Comparison of ENCODE assay signal across 8 cellular contexts in genomic region chr11:57667715-57668466, GRCh38.
DNase-seq lines count a peak whose midpoint lies in the region; ATAC-seq and TF ChIP-seq lines count a peak whose summit lies in the region.

TSS of gene ZDHHC5 (plus strand) at chr11:57668114. CDS start at chr11:57673091, 4,977 bp downstream.

- H3K4me1 Mint-ChIP-seq in central memory CD8-positive, alpha-beta T cell: peaks cover 53% of the 10 kb centered on the region

- H3K36me3 Mint-ChIP-seq in central memory CD8-positive, alpha-beta T cell (ENCODE audit: insufficient read depth): peaks cover 36% of the 10 kb centered on the region

- ATAC-seq in GM19023 (IDR thresholded peaks at IDR 0.05; ENCODE audit: unreplicated experiment) (peak; percentile 84), HG03280 (IDR thresholded peaks at IDR 0.05; ENCODE audit: unreplicated experiment) (peak; percentile 86)
- peak; percentile 89 for ATAC-seq in central memory CD8-positive, alpha-beta T cell (replicated peaks; ENCODE audit: extremely low read depth, poor library complexity, severe bottlenecking)

- peak within 1 kb of the TSS; percentile 99 for H3K27ac Mint-ChIP-seq in central memory CD8-positive, alpha-beta T cell (ENCODE audit: low read depth)

- TF ChIP-seq CTCF in AG09319 (IDR thresholded peaks at IDR 0.05; ENCODE audit: low read depth, low read length): peak; percentile 10

- H3K4me3 Mint-ChIP-seq in central memory CD8-positive, alpha-beta T cell: peak within 1 kb of the TSS; percentile 100

- H3K9me3 Mint-ChIP-seq in central memory CD8-positive, alpha-beta T cell: no peaks in the 10 kb centered on the region

- no peaks in the 10 kb centered on the region for H3K27me3 Mint-ChIP-seq in central memory CD8-positive, alpha-beta T cell

- peak; percentile 100 for DNase-seq in AG09319 (ENCODE audit: extremely low read depth, low read depth)
- peak; percentile 98 to 99 for DNase-seq in NCI-H446 (lab: John Stamatoyannopoulos, UW)
- peak; percentile 100 for DNase-seq in activated CD4-positive, CD25-positive, alpha-beta regulatory T cell treated with anti-CD3 and anti-CD28 coated beads, Interleukin-2, amount 50 U/mL, for 16 hours (ENCODE audit: low read depth, low spot score)
- peak; percentile 97 to 100 for DNase-seq in central memory CD8-positive, alpha-beta T cell (ENCODE audit: low spot score in 2 of 2)
- peak; percentile 100 for DNase-seq in islet precursor cell
- peak; percentile 97 to 100 (median 99) for DNase-seq in stimulated activated CD4-positive, alpha-beta T cell treated with anti-CD3 and anti-CD28 coated beads, Interleukin-12 subunit alpha, Interleukin-12 subunit beta, amount 100 ng/mL, for 48 hours (ENCODE audit: low read depth in 2 of 3, low spot score in 1 of 3)

Comparison
In these comparisons a context has a peak if more than half of its experiments do, and no peak if none do; other contexts are left out.
1. Peak in every context shown above with its lines: DNase-seq and ATAC-seq.